ENCODE assay signal across 8 cellular contexts in the genomic region with DNA sequence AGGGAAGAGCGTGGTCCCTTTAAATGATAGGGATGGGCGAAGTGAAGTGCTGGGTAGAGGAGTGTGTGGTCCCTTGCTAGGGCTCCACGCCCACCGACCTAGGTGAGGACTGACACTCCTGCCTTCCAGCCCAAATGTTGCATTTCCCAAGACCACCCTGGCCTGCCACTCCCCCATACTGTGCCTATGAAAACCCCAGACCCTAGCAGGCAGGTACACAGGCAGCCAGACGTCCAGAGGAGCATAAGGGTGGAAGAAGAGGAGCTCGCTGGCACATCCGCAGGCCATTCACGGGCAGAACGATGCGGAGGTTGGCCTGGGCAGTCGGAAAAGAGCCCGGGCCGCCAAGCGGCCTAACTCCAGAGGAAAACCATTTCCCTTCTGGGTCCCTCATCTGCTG. TPM values are rescaled to one million over a fixed set of nuclear protein-coding genes. Genes with fewer than 3 reads are reported as not detected.
DNase-seq lines count a peak whose midpoint lies in the region; ATAC-seq and TF ChIP-seq lines count a peak whose summit lies in the region.

No MANE protein-coding gene starts in this region.

- peaks cover 6% of the 10 kb centered on the region for H3K27me3 Mint-ChIP-seq in activated CD8-positive, alpha-beta memory T cell treated with anti-CD3 and anti-CD28 coated beads, Interleukin-2, amount 10 ng/mL, durations not matched to agents 7 days and 5 days
- H3K27me3 Mint-ChIP-seq in activated CD8-positive, alpha-beta T cell treated with anti-CD3 and anti-CD28 coated beads, Interleukin-2, amount 10 ng/mL, durations not matched to agents 7 days and 5 days (ENCODE audit: low read depth) = peaks cover 12% of the 10 kb centered on the region
- peaks cover 2 to 11% (median 3%) of the 10 kb centered on the region in 3 donors for H3K27me3 Mint-ChIP-seq in immature natural killer cell (ENCODE audit: low read depth in 3 of 3)

- H3K4me1 Mint-ChIP-seq in activated CD8-positive, alpha-beta memory T cell treated with anti-CD3 and anti-CD28 coated beads, Interleukin-2, amount 10 ng/mL, durations not matched to agents 7 days and 5 days = peaks cover 31% of the 10 kb centered on the region
- peaks cover 25% of the 10 kb centered on the region for H3K4me1 Mint-ChIP-seq in activated CD8-positive, alpha-beta T cell treated with anti-CD3 and anti-CD28 coated beads, Interleukin-2, amount 10 ng/mL, durations not matched to agents 7 days and 5 days (ENCODE audit: low read depth)
- H3K4me1 Mint-ChIP-seq in immature natural killer cell = peaks cover 37 to 46% of the 10 kb centered on the region in 2 donors

- TF ChIP-seq POLR2A in stomach (IDR thresholded peaks at IDR 0.05) = no peak
- no peak for TF ChIP-seq POLR2A in erythroblast (IDR thresholded peaks at IDR 0.05; ENCODE audit: low read length)

- POLR2A ChIA-PET in activated CD8-positive, alpha-beta T cell treated with anti-CD3 and anti-CD28 coated beads, Interleukin-2, amount 10 ng/mL, durations not matched to agents 7 days and 5 days (lab: Charles Lee) = interaction anchor here (2.1 kb wide), 1 partner anchor 58 kb away, joined by 21 read pairs; a partner anchor contains a TSS

- no peaks in the 10 kb centered on the region for H3K36me3 ChIP-seq in stomach

- H3K27ac ChIP-seq in stomach = no peak overlapping the region

- peaks cover 7% of the 10 kb centered on the region for H3K36me3 Mint-ChIP-seq in activated CD8-positive, alpha-beta memory T cell treated with anti-CD3 and anti-CD28 coated beads, Interleukin-2, amount 10 ng/mL, durations not matched to agents 7 days and 5 days
- no peaks in the 10 kb centered on the region for H3K36me3 Mint-ChIP-seq in activated CD8-positive, alpha-beta T cell treated with anti-CD3 and anti-CD28 coated beads, Interleukin-2, amount 10 ng/mL, durations not matched to agents 7 days and 5 days (ENCODE audit: low read depth)
- H3K36me3 Mint-ChIP-seq in immature natural killer cell = no peaks in the 10 kb centered on the region

- 86 to 92% (median 88%) methylated on average over 14 of the region's 14 CpGs for WGBS in stomach, 5 donors

- H3K9me3 ChIP-seq in stomach = no peaks in the 10 kb centered on the region

- no peaks in the 10 kb centered on the region for H3K27me3 ChIP-seq in stomach

- H3K27ac Mint-ChIP-seq in activated CD8-positive, alpha-beta memory T cell treated with anti-CD3 and anti-CD28 coated beads, Interleukin-2, amount 10 ng/mL, durations not matched to agents 7 days and 5 days = peak overlapping the region; percentile 88
- peak overlapping the region; percentile 91 for H3K27ac Mint-ChIP-seq in activated CD8-positive, alpha-beta T cell treated with anti-CD3 and anti-CD28 coated beads, Interleukin-2, amount 10 ng/mL, durations not matched to agents 7 days and 5 days
- peak overlapping the region in 3 of 6 donors; percentile 91 to 97 (median 96) for H3K27ac Mint-ChIP-seq in immature natural killer cell

- CTCF ChIA-PET in activated CD8-positive, alpha-beta memory T cell treated with anti-CD3 and anti-CD28 coated beads, Interleukin-2, amount 10 ng/mL, durations not matched to agents 7 days and 5 days (lab: Charles Lee) = interaction anchor here (1.3 to 3.2 kb wide), 3 partner anchors 11 to 57 kb away, joined by 3 to 10 read pairs (median 6); no protein-coding TSS in a partner anchor
- CTCF ChIA-PET in activated CD8-positive, alpha-beta T cell treated with anti-CD3 and anti-CD28 coated beads, Interleukin-2, amount 10 ng/mL, durations not matched to agents 7 days and 5 days (lab: Charles Lee) = interaction anchor here (0.9 to 4.6 kb wide), 3 partner anchors 9 to 60 kb away, joined by 7 to 19 read pairs (median 7); no protein-coding TSS in a partner anchor

- ATAC-seq in activated CD8-positive, alpha-beta memory T cell treated with anti-CD3 and anti-CD28 coated beads, Interleukin-2, amount 10 ng/mL, durations not matched to agents 7 days and 5 days = no peak
- no peak for ATAC-seq in activated CD8-positive, alpha-beta T cell treated with anti-CD3 and anti-CD28 coated beads, Interleukin-2, amount 10 ng/mL, durations not matched to agents 7 days and 5 days
- ATAC-seq in HG02798 (IDR thresholded peaks at IDR 0.05; ENCODE audit: poor library complexity, unreplicated experiment) (no peak), HG03460 (IDR thresholded peaks at IDR 0.05; ENCODE audit: unreplicated experiment) (no peak)

- intact Hi-C loops in stomach (cut with DNase I; ENCODE audit: low total_unique reads) = no loop called here

- peak overlapping the region; percentile 94 for H3K4me3 Mint-ChIP-seq in activated CD8-positive, alpha-beta memory T cell treated with anti-CD3 and anti-CD28 coated beads, Interleukin-2, amount 10 ng/mL, durations not matched to agents 7 days and 5 days
- peak overlapping the region; percentile 92 for H3K4me3 Mint-ChIP-seq in activated CD8-positive, alpha-beta T cell treated with anti-CD3 and anti-CD28 coated beads, Interleukin-2, amount 10 ng/mL, durations not matched to agents 7 days and 5 days
- H3K4me3 Mint-ChIP-seq in immature natural killer cell = peak overlapping the region; percentile 94 to 99 (median 96)

- DNase-seq in activated CD8-positive, alpha-beta memory T cell treated with anti-CD3 and anti-CD28 coated beads, Interleukin-2, amount 10 ng/mL, durations not matched to agents 7 days and 5 days = no peak
- no peak for DNase-seq in activated CD8-positive, alpha-beta memory T cell treated with anti-CD3 and anti-CD28 coated beads, Interleukin-2, amount 50 U/mL, for 48 hours
- DNase-seq in activated CD8-positive, alpha-beta T cell treated with anti-CD3 and anti-CD28 coated beads, Interleukin-2, amount 10 ng/mL, durations not matched to agents 7 days and 5 days = no peak
- DNase-seq in immature natural killer cell (no peak), stomach (no peak), erythroblast (lab: John Stamatoyannopoulos, UW) (no peak)

- H3K9me3 Mint-ChIP-seq in activated CD8-positive, alpha-beta memory T cell treated with anti-CD3 and anti-CD28 coated beads, Interleukin-2, amount 10 ng/mL, durations not matched to agents 7 days and 5 days (ENCODE audit: low read depth) = no peaks in the 10 kb centered on the region
- H3K9me3 Mint-ChIP-seq in activated CD8-positive, alpha-beta T cell treated with anti-CD3 and anti-CD28 coated beads, Interleukin-2, amount 10 ng/mL, durations not matched to agents 7 days and 5 days (ENCODE audit: insufficient read depth) = no peaks in the 10 kb centered on the region
- no peaks in the 10 kb centered on the region for H3K9me3 Mint-ChIP-seq in immature natural killer cell

- peaks cover 18 to 40% (median 33%) of the 10 kb centered on the region in 4 donors for H3K4me1 ChIP-seq in stomach

- TF ChIP-seq CTCF in stomach (IDR thresholded peaks at IDR 0.05) = no peak

- peak overlapping the region; percentile 90 to 96 (median 95) for H3K4me3 ChIP-seq in stomach

- TF ChIP-seq EP300 in stomach (IDR thresholded peaks at IDR 0.05) = no peak

RNA-seq across cellular contexts. Expression of a gene that starts 0.8 kb away (rescaled TPM):
- 10 to 100 TPM; 40.8 to 50.5 TPM for total RNA-seq in activated CD8-positive, alpha-beta memory T cell treated with anti-CD3 and anti-CD28 coated beads, Interleukin-2, amount 10 ng/mL, durations not matched to agents 7 days and 5 days
- 10 to 100 TPM; 50.8 to 52.2 TPM for total RNA-seq in activated CD8-positive, alpha-beta T cell treated with anti-CD3 and anti-CD28 coated beads, Interleukin-2, amount 10 ng/mL, durations not matched to agents 7 days and 5 days
- polyA plus RNA-seq in immature natural killer cell (10 to 100 TPM in 2 of 3 donors, 1 to 10 TPM in 1; 7.2 to 18.4 (median 11.1) TPM), stomach (10 to 100 TPM in 2 of 3 donors, 1 to 10 TPM in 1; 8.9 to 14.8 (median 13.5) TPM)
- 100 to 1,000 TPM in 1 of 5 donors, 10 to 100 TPM in 4; 15.8 to 184 (median 64.9) TPM for total RNA-seq in stomach

RNA-seq across cellular contexts. Expression of a gene that starts 58.3 kb away (rescaled TPM):
- 10 to 100 TPM; 10.0 to 16.2 TPM for total RNA-seq in activated CD8-positive, alpha-beta memory T cell treated with anti-CD3 and anti-CD28 coated beads, Interleukin-2, amount 10 ng/mL, durations not matched to agents 7 days and 5 days
- 10 to 100 TPM in 1 of 2 experiments, 1 to 10 TPM in 1; 8.9 to 10.7 TPM for total RNA-seq in activated CD8-positive, alpha-beta T cell treated with anti-CD3 and anti-CD28 coated beads, Interleukin-2, amount 10 ng/mL, durations not matched to agents 7 days and 5 days
- 1 to 10 TPM; 3.0 to 8.8 (median 7.2) TPM for polyA plus RNA-seq in immature natural killer cell
- 100 to 1,000 TPM in 2 of 5 donors, 10 to 100 TPM in 3; 22.0 to 154 (median 39.3) TPM for total RNA-seq in stomach
- polyA plus RNA-seq in stomach = 10 to 100 TPM in 1 of 3 donors, 1 to 10 TPM in 2; 6.7 to 13.4 (median 8.7) TPM
